In the genomic region with DNA sequence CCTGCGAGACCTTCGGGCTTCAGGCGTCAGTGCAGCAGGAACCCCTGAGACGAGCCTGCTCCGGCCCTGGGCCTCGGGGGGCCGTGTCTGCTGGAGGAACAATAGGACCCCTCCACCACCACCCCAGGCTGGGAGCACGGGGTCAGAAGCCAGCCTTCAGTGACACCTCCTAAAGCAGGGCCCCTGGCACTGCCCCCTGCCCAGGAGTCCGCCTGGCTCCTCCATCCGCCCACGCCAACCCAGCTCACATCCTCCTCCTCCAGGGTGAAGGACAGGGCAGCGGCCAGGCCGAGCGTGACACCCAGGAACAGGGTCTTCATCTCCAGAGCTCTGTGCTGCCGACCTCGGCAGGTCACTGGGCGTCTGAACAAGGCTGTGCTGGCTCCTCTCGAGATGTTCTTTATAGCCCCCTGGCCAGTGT, we compare ENCODE assay signal across 12 cellular contexts. TPM values are rescaled to one million over a fixed set of nuclear protein-coding genes. Genes with fewer than 3 reads are reported as not detected.
DNase-seq lines count a peak whose midpoint lies in the region; ATAC-seq and TF ChIP-seq lines count a peak whose summit lies in the region.
"Not testable (repeated sequence)": the region's sequence is repeated elsewhere in the genome, so short reads cannot be mapped to it uniquely, and the experiment has no call there.
"Had no signal": no experiment of that assay in that cellular context is flagged by ENCODE, and none has a peak within 500 bp of the region (broad histone marks: within the 10 kb centered on the region; RNA-seq: fewer than 3 reads in every experiment).

A gene with protein sequence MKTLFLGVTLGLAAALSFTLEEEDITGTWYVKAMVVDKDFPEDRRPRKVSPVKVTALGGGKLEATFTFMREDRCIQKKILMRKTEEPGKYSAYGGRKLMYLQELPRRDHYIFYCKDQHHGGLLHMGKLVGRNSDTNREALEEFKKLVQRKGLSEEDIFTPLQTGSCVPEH (minus strand): TSS at position 371 of the 421 bp plus-strand sequence. CDS start 51 bp downstream, at position 320.

- H3K4me3 ChIP-seq in breast epithelium = peak within 1 kb of the TSS in 2 of 3 donors; percentile 13 to 44
- H3K4me3 ChIP-seq in neural progenitor cell = not testable (repeated sequence)

- not testable (repeated sequence) for H3K23me2 ChIP-seq in H9 (ENCODE audit: insufficient read length, low read depth, low read length, poor library complexity, severe bottlenecking)

- peak within 1 kb of the TSS; percentile 83 for H4K5ac ChIP-seq in H9 (ENCODE audit: insufficient read length, low read depth, low read length)

- peak within 1 kb of the TSS; percentile 24; the same call in 1 of the 2 replicates for H3K14ac ChIP-seq in H9 (ENCODE audit: insufficient read depth, low read length)

- WGBS in H9 (ENCODE audit: extremely low coverage, insufficient read length, low lambda C conversion rate) = no CpG with 5 or more reads among the region's 18 CpGs

- not testable (repeated sequence) for DNase-seq in H9; activated CD4-positive, alpha-beta T cell treated with anti-CD3 and anti-CD28 coated beads for 36 hours; breast epithelium (ENCODE audit: low spot score in 2 of 2); neural progenitor cell (ENCODE audit: low spot score); stimulated activated effector memory CD8-positive, alpha-beta T cell treated with anti-CD3 and anti-CD28 coated beads, Interleukin-12 subunit alpha, Interleukin-12 subunit beta, amount 100 ng/mL, for 72 hours (ENCODE audit: low spot score in 2 of 2)
- peak; percentile 76 for DNase-seq in posterior vena cava (ENCODE audit: low spot score)
- DNase-seq in type B pancreatic cell (ENCODE audit: extremely low spot score, unreplicated experiment) = peak; percentile 40

- not testable (repeated sequence) for H2BK12ac ChIP-seq in H9 (ENCODE audit: insufficient read length, low read depth, low read length)

- not testable (repeated sequence) for H3K36me3 ChIP-seq in breast epithelium, neural progenitor cell

- H3K79me2 ChIP-seq in H9 (ENCODE audit: insufficient read depth, low read length); neural progenitor cell (ENCODE audit: low read depth): not testable (repeated sequence)

- CTCF ChIA-PET in activated CD4-positive, alpha-beta T cell treated with anti-CD3 and anti-CD28 coated beads for 36 hours (lab: Charles Lee) = not testable (repeated sequence)

- intact Hi-C loops in activated CD4-positive, alpha-beta T cell treated with anti-CD3 and anti-CD28 coated beads for 36 hours (cut with DNase I, micrococcal nuclease) = loop anchor here in 1 of 2 experiments (10.0 kb wide), 1 partner anchor 494 kb away; no protein-coding TSS in a partner anchor
- intact Hi-C loops in breast epithelium (cut with DNase I; ENCODE audit: low total_unique reads) (loop anchor here (5.0 kb wide), 1 partner anchor 878 kb away; no protein-coding TSS in a partner anchor), posterior vena cava (cut with DNase I) (loop anchor here in 1 of 2 donors (5.0 kb wide), 1 partner anchor 1887 kb away; no protein-coding TSS in a partner anchor)

- H3F3A ChIP-seq in neural progenitor cell (ENCODE audit: low read depth) = not testable (repeated sequence)

- H3K79me1 ChIP-seq in H9 (ENCODE audit: insufficient read depth, low read depth, low read length, poor library complexity, severe bottlenecking) = not testable (repeated sequence)

- not testable (repeated sequence) for H3T11ph ChIP-seq in H9 (ENCODE audit: low read length)

- TF ChIP-seq POLR2A in breast epithelium (IDR thresholded peaks at IDR 0.05) = not testable (repeated sequence)

- not testable (repeated sequence) for H3K4me1 Mint-ChIP-seq in H9; activated CD4-positive, alpha-beta T cell treated with anti-CD3 and anti-CD28 coated beads for 36 hours; neural progenitor cell; stimulated activated effector memory CD8-positive, alpha-beta T cell treated with anti-CD3 and anti-CD28 coated beads, Interleukin-12 subunit alpha, Interleukin-12 subunit beta, amount 100 ng/mL, for 72 hours; type B pancreatic cell (ENCODE audit: unreplicated experiment)

- POLR2A ChIA-PET in activated CD4-positive, alpha-beta T cell treated with anti-CD3 and anti-CD28 coated beads for 36 hours (lab: Charles Lee) = not testable (repeated sequence)

- not testable (repeated sequence) for H3K9me3 Mint-ChIP-seq in H9; activated CD4-positive, alpha-beta T cell treated with anti-CD3 and anti-CD28 coated beads for 36 hours (ENCODE audit: low read depth); neural progenitor cell; stimulated activated effector memory CD8-positive, alpha-beta T cell treated with anti-CD3 and anti-CD28 coated beads, Interleukin-12 subunit alpha, Interleukin-12 subunit beta, amount 100 ng/mL, for 72 hours; type B pancreatic cell

- not testable (repeated sequence) for H3K4me1 ChIP-seq in H9 (ENCODE audit: insufficient read depth, low read length); breast epithelium; neural progenitor cell

- not testable (repeated sequence) for H3K27me3 ChIP-seq in H9 (ENCODE audit: insufficient read depth, low read length); breast epithelium
- peaks cover 74% of the 10 kb centered on the region for H3K27me3 ChIP-seq in neural progenitor cell

- H2BK5ac ChIP-seq in H9 (ENCODE audit: insufficient read length, low read length) = not testable (repeated sequence)

- TF ChIP-seq CTCF in H9 (conservative IDR thresholded peaks at IDR 0.05); breast epithelium (IDR thresholded peaks at IDR 0.05); neural progenitor cell (IDR thresholded peaks at IDR 0.05); type B pancreatic cell (conservative IDR thresholded peaks at IDR 0.05): not testable (repeated sequence)

- not testable (repeated sequence) for H3K4ac ChIP-seq in H9 (ENCODE audit: low read depth, low read length)

- H4K20me1 ChIP-seq in H9 (ENCODE audit: control insufficient read depth, insufficient read depth, insufficient read length); neural progenitor cell (ENCODE audit: low read depth): not testable (repeated sequence)

- H4K91ac ChIP-seq in H9 (ENCODE audit: insufficient read length, low read depth, low read length) = not testable (repeated sequence)

- not testable (repeated sequence) for H4K8ac ChIP-seq in H9 (replicated peaks; ENCODE audit: insufficient read length, low read depth, low read length)

- H3K9me3 ChIP-seq in H9 (ENCODE audit: control insufficient read depth, low read depth, low read length); breast epithelium; neural progenitor cell (ENCODE audit: low read depth): not testable (repeated sequence)

- not testable (repeated sequence) for H2AK5ac ChIP-seq in H9 (ENCODE audit: insufficient read length, low read length)

- not testable (repeated sequence) for H2BK120ac ChIP-seq in H9 (ENCODE audit: low read depth, low read length, poor library complexity, severe bottlenecking)

- H3K56ac ChIP-seq in H9 (ENCODE audit: insufficient read length, low read depth, low read length) = not testable (repeated sequence)

- H3K36me3 Mint-ChIP-seq in H9 (ENCODE audit: insufficient read depth in 1 of 3, low read depth in 3 of 3); activated CD4-positive, alpha-beta T cell treated with anti-CD3 and anti-CD28 coated beads for 36 hours (ENCODE audit: low read depth); neural progenitor cell; stimulated activated effector memory CD8-positive, alpha-beta T cell treated with anti-CD3 and anti-CD28 coated beads, Interleukin-12 subunit alpha, Interleukin-12 subunit beta, amount 100 ng/mL, for 72 hours; type B pancreatic cell: not testable (repeated sequence)

- not testable (repeated sequence) for H3K23ac ChIP-seq in H9 (ENCODE audit: insufficient read length, low read depth, low read length)

- not testable (repeated sequence) for H3K18ac ChIP-seq in H9 (ENCODE audit: insufficient read length, low read depth, low read length)

- not testable (repeated sequence) for H3K27ac ChIP-seq in H9 (ENCODE audit: insufficient read length, low read depth, low read length); neural progenitor cell
- H3K27ac ChIP-seq in breast epithelium = peak within 1 kb of the TSS in 1 of 2 donors; percentile 75

- H3K27me3 Mint-ChIP-seq in H9 (ENCODE audit: low read depth) = peaks cover 93% of the 10 kb centered on the region
- peaks cover 21% of the 10 kb centered on the region for H3K27me3 Mint-ChIP-seq in activated CD4-positive, alpha-beta T cell treated with anti-CD3 and anti-CD28 coated beads for 36 hours
- not testable (repeated sequence) for H3K27me3 Mint-ChIP-seq in neural progenitor cell (ENCODE audit: insufficient read depth, low read depth)
- peaks cover 24% of the 10 kb centered on the region for H3K27me3 Mint-ChIP-seq in type B pancreatic cell

- ATAC-seq in activated CD4-positive, alpha-beta T cell treated with anti-CD3 and anti-CD28 coated beads for 36 hours = not testable (repeated sequence)
- ATAC-seq in esophagus mucosa = peak; percentile 10
- ATAC-seq in stimulated activated effector memory CD8-positive, alpha-beta T cell treated with anti-CD3 and anti-CD28 coated beads, Interleukin-12 subunit alpha, Interleukin-12 subunit beta, amount 100 ng/mL, for 72 hours = peak; percentile 9

- not testable (repeated sequence) for H3K4me3 Mint-ChIP-seq in H9; stimulated activated effector memory CD8-positive, alpha-beta T cell treated with anti-CD3 and anti-CD28 coated beads, Interleukin-12 subunit alpha, Interleukin-12 subunit beta, amount 100 ng/mL, for 72 hours; type B pancreatic cell
- H3K4me3 Mint-ChIP-seq in activated CD4-positive, alpha-beta T cell treated with anti-CD3 and anti-CD28 coated beads for 36 hours = peak within 1 kb of the TSS; percentile 12
- peak within 1 kb of the TSS; percentile 24 for H3K4me3 Mint-ChIP-seq in neural progenitor cell

- not testable (repeated sequence) for H2BK20ac ChIP-seq in H9 (ENCODE audit: low read depth, low read length, poor library complexity, severe bottlenecking)

- H3K9ac ChIP-seq in H9 (ENCODE audit: extremely low read depth, insufficient read length, low read length); neural progenitor cell: not testable (repeated sequence)

- not testable (repeated sequence) for H2AFZ ChIP-seq in H9 (ENCODE audit: low read length); neural progenitor cell (replicated peaks)

- H3K4me2 ChIP-seq in H9 (ENCODE audit: insufficient read depth, insufficient read length, low read length); neural progenitor cell: not testable (repeated sequence)

- H2BK15ac ChIP-seq in H9 (ENCODE audit: low read depth, low read length) = not testable (repeated sequence)

- not testable (repeated sequence) for H3K27ac Mint-ChIP-seq in H9; activated CD4-positive, alpha-beta T cell treated with anti-CD3 and anti-CD28 coated beads for 36 hours; neural progenitor cell; stimulated activated effector memory CD8-positive, alpha-beta T cell treated with anti-CD3 and anti-CD28 coated beads, Interleukin-12 subunit alpha, Interleukin-12 subunit beta, amount 100 ng/mL, for 72 hours; type B pancreatic cell

RNA-seq across cellular contexts. Expression of the gene that starts here (rescaled TPM):
- total RNA-seq in H9 (2021) (not detected in 2 replicates), breast epithelium (under 1 TPM in 2 of 3 donors, not detected in 1; 0.88 to 0.98 TPM), esophagus mucosa (not detected), neural progenitor cell (ENCODE audit: low replicate concordance) (not detected in 2 replicates), posterior vena cava (not detected), type B pancreatic cell (ENCODE audit: low replicate concordance) (not detected in 2 replicates)
- total RNA-seq in activated CD4-positive, alpha-beta T cell treated with anti-CD3 and anti-CD28 coated beads for 36 hours = not detected
- total RNA-seq: B cell; Caco-2; CD4-positive, CD25-positive, alpha-beta regulatory T cell; CD8-positive, alpha-beta T cell had no signal

Comparison
In these comparisons a context has a peak if more than half of its experiments do, and no peak if none do; other contexts are left out.
1. Peak in ATAC-seq in esophagus mucosa; RNA of the gene not detected or under 1 TPM.
2. Peak in DNase-seq in posterior vena cava; RNA of the gene not detected or under 1 TPM.
3. Peak in DNase-seq in type B pancreatic cell; RNA of the gene not detected or under 1 TPM.